In the genomic region with DNA sequence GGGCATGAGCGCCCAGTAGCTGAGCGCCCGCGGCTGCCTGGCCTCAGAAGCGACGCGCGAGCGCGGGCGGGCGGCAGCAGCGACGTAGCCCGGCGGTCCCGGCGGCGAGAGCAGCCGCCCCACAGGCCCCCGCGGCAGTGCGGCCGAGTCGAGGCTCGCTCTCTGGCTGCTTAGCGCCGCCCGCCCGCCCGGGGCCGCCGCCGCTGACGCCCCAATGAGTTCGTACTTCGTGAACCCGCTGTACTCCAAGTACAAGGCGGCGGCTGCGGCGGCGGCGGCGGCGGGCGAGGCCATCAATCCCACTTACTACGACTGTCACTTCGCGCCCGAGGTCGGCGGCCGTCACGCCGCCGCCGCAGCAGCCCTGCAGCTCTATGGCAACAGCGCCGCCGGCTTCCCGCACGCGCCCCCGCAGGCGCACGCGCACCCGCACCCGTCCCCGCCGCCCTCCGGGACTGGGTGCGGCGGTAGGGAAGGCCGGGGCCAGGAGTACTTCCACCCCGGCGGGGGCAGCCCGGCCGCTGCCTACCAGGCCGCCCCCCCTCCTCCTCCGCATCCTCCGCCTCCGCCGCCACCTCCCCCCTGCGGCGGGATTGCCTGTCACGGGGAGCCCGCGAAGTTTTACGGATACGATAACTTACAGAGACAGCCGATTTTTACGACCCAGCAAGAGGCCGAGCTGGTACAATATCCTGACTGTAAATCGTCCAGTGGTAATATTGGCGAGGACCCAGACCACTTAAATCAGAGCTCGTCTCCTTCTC, we compare ENCODE assay signal across 11 cellular contexts. TPM values are rescaled to one million over a fixed set of nuclear protein-coding genes. Genes with fewer than 3 reads are reported as not detected.
DNase-seq lines count a peak whose midpoint lies in the region; ATAC-seq and TF ChIP-seq lines count a peak whose summit lies in the region.
"Had no signal": no experiment of that assay in that cellular context is flagged by ENCODE, and none has a peak within 500 bp of the region (broad histone marks: within the 10 kb centered on the region; RNA-seq: fewer than 3 reads in every experiment).

No MANE protein-coding gene starts in this region.

- peaks cover 0 to 4% (median 0%) of the 10 kb centered on the region in 3 donors for H3K27me3 ChIP-seq in psoas muscle (ENCODE audit: insufficient read depth in 3 of 3, low read length in 2 of 3)

- H3K4me1 ChIP-seq in psoas muscle, result peaks cover 46% of the 10 kb centered on the region

- DNase-seq in NCI-H1694 treated with DMSO at 0.1 percent for 48 hours (lab: John Stamatoyannopoulos, UW), result peak; percentile 53
- no peak for DNase-seq in NCI-H1694 (lab: John Stamatoyannopoulos, UW)
- peak; percentile 59 for DNase-seq in SW480 (ENCODE audit: low spot score)
- peak; percentile 85 for DNase-seq in fibroblast of villous mesenchyme (ENCODE audit: low read depth)
- peak; percentile 55 to 77 for DNase-seq in psoas muscle
- no peak for DNase-seq in GOT3 (lab: John Stamatoyannopoulos, UW)

- peak overlapping the region; percentile 48 for H3K4me3 ChIP-seq in fibroblast of villous mesenchyme (ENCODE audit: low read depth, low read length)
- peak overlapping the region; percentile 84 for H3K4me3 ChIP-seq in psoas muscle
- H3K4me3 ChIP-seq: lung had no signal

- peak; percentile 50 to 68 (median 57) for ATAC-seq in psoas muscle
- no peak for ATAC-seq in HG03175 (IDR thresholded peaks at IDR 0.05; ENCODE audit: unreplicated experiment)
- no peak for ATAC-seq in GM21619 (IDR thresholded peaks at IDR 0.05; ENCODE audit: unreplicated experiment)
- ATAC-seq: Panc1 had no signal

- TF ChIP-seq CTCF in fibroblast of villous mesenchyme (IDR thresholded peaks at IDR 0.05; ENCODE audit: insufficient read depth, low read depth, low read length) (no peak), psoas muscle (IDR thresholded peaks at IDR 0.05) (peak; percentile 6)

- no peaks in the 10 kb centered on the region for H3K36me3 ChIP-seq in psoas muscle (ENCODE audit: insufficient read depth in 1 of 2, low read depth in 1 of 2)
- H3K36me3 ChIP-seq: BLaER1 treated with 17β-estradiol and CSF1 and Interleukin-3, amounts not matched to agents 10 nM and 100 nM had no signal

- H3K9me3 ChIP-seq in psoas muscle, result no peaks in the 10 kb centered on the region

- 0 to 1% (median 1%) methylated on average over 36 to 98 of the region's 98 CpGs for WGBS in psoas muscle, 3 donors

- intact Hi-C loops in psoas muscle (cut with DNase I), result no loop called here

- H3K27ac ChIP-seq in psoas muscle, result peak overlapping the region; percentile 93
- H3K27ac ChIP-seq: BLaER1 treated with 17β-estradiol and CSF1 and Interleukin-3, amounts not matched to agents 10 nM and 100 nM had no signal

RNA-seq across cellular contexts. Expression of a gene that starts 0.8 kb away (rescaled TPM):
- total RNA-seq in fibroblast of villous mesenchyme (11.9 and 15.5 TPM in 2 replicates), psoas muscle (10 to 100 TPM in 2 of 4 donors, 1 to 10 TPM in 2; 3.3 to 15.9 (median 9.1) TPM)
- 10 to 100 TPM in 2 of 3 donors, 1 to 10 TPM in 1; 8.2 to 52.5 (median 12.9) TPM for polyA plus RNA-seq in psoas muscle

RNA-seq across cellular contexts. Expression of a gene that starts 7.8 kb away (rescaled TPM):
- 10.6 and 11.2 TPM in 2 replicates for total RNA-seq in fibroblast of villous mesenchyme
- 1 to 10 TPM in 2 of 4 donors, under 1 TPM in 2; 0.43 to 4.4 (median 2.4) TPM for total RNA-seq in psoas muscle
- polyA plus RNA-seq in psoas muscle, result 1 to 10 TPM; 1.4 to 4.1 (median 1.7) TPM

RNA-seq across cellular contexts. Expression of a gene that starts 13.8 kb away (rescaled TPM):
- total RNA-seq in fibroblast of villous mesenchyme (39.9 and 58.7 TPM in 2 replicates), psoas muscle (not detected)
- under 1 TPM in 2 of 3 donors, not detected in 1; 0.03 to 0.04 TPM for polyA plus RNA-seq in psoas muscle

RNA-seq across cellular contexts. Expression of a gene that starts 21.0 kb away (rescaled TPM):
- 5.5 and 7.8 TPM in 2 replicates for total RNA-seq in fibroblast of villous mesenchyme
- 1 to 10 TPM in 3 of 4 donors, under 1 TPM in 1; 0.26 to 4.1 (median 1.4) TPM for total RNA-seq in psoas muscle
- 1 to 10 TPM; 1.1 to 1.4 (median 1.2) TPM for polyA plus RNA-seq in psoas muscle

RNA-seq across cellular contexts. Expression of a gene that starts 23.3 kb away (rescaled TPM):
- total RNA-seq in fibroblast of villous mesenchyme, result 26.4 and 42.3 TPM in 2 replicates
- total RNA-seq in psoas muscle, result not detected
- not detected for polyA plus RNA-seq in psoas muscle
- total RNA-seq: lung had no signal
- polyA plus RNA-seq: lung had no signal

Comparison
In these comparisons a context has a peak if more than half of its experiments do, and no peak if none do; other contexts are left out.
1. DNase-seq: peak in NCI-H1694 treated with DMSO at 0.1 percent for 48 hours (single experiment), SW480 (single experiment), fibroblast of villous mesenchyme (single experiment) and psoas muscle (2 of 2); none in NCI-H1694 (single experiment) and GOT3 (single experiment).
2. ATAC-seq: peak in psoas muscle (4 of 4); none in HG03175 (single experiment) and GM21619 (single experiment).
3. RNA of a gene that starts 13.8 kb away (total RNA-seq): 39.9 to 58.7 TPM in fibroblast of villous mesenchyme; not detected in psoas muscle; every median in the first group is over 10 times any median in the second.